In the genomic region with DNA sequence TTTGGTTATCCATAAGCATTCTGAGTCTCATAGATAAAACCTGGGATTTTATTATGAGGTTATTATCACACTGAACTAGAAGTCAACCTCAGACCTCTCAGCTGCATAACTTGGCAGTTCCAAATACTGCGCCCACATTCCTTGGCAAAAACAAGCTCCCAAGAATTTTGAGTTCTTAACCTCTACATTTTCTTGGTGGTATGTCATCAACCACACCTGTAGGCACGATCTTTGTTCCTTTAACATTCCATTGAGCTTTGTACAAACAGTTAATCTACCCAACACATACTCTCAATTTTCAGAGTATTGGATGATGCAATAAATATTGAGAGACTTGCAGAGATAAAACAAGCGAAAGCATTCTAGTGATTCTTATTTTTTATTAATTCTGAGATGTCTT, we compare ENCODE assay signal across 12 cellular contexts.
DNase-seq lines count a peak whose midpoint lies in the region; ATAC-seq, FAIRE-seq and TF ChIP-seq lines count a peak whose summit lies in the region.
"Had no signal": no experiment of that assay in that cellular context is flagged by ENCODE, and none has a peak within 500 bp of the region (broad histone marks: within the 10 kb centered on the region; RNA-seq: fewer than 3 reads in every experiment).

No MANE protein-coding gene starts in this region.

- H4K20me1 ChIP-seq in IMR-90 (ENCODE audit: insufficient read depth, low read length): no peaks in the 10 kb centered on the region

- H3K9me1 ChIP-seq in IMR-90 (ENCODE audit: insufficient read depth, low read length): no peaks in the 10 kb centered on the region; the same call in 1 of the 2 replicates

- CTCF ChIA-PET in AG04449 (lab: Yijun Ruan, JAX): interaction anchor here (0.9 kb wide), 1 partner anchor 9 kb away, joined by 3 read pairs; no protein-coding TSS in a partner anchor
- CTCF ChIA-PET in IMR-90 (lab: Yijun Ruan, JAX): interaction anchor here (0.8 kb wide), 1 partner anchor 25 kb away, joined by 4 read pairs; no protein-coding TSS in a partner anchor

- H3K27ac ChIP-seq in IMR-90 (ENCODE audit: insufficient read depth, low read length): no peak overlapping the region
- H3K27ac ChIP-seq: sigmoid colon had no signal

- no peak overlapping the region for H2AFZ ChIP-seq in IMR-90 (replicated peaks; ENCODE audit: low read length, poor library complexity)

- TF ChIP-seq RAD21 in IMR-90 (IDR thresholded peaks at IDR 0.05; ENCODE audit: low read length): no peak

- H3K4me1 ChIP-seq in IMR-90 (ENCODE audit: control insufficient read depth, insufficient read depth, low read length): no peaks in the 10 kb centered on the region
- H3K4me1 ChIP-seq: sigmoid colon had no signal

- peak; percentile 66 for FAIRE-seq in bronchial epithelial cell (lab: Jason Lieb, UNC)

- no peaks in the 10 kb centered on the region for H3K9me3 ChIP-seq in IMR-90 (ENCODE audit: control insufficient read depth, insufficient read depth, low read length)
- H3K9me3 ChIP-seq: BE2C, sigmoid colon had no signal

- H2AK9ac ChIP-seq in IMR-90 (replicated peaks; ENCODE audit: low read depth, low read length, poor library complexity): no peak overlapping the region

- no peak overlapping the region for H3K4ac ChIP-seq in IMR-90 (ENCODE audit: low read depth, low read length)

- H3K36me3 ChIP-seq in IMR-90 (ENCODE audit: control insufficient read depth, insufficient read depth, low read length) (no peaks in the 10 kb centered on the region), bronchial epithelial cell (ENCODE audit: control insufficient read depth, insufficient read depth, low read length) (no peaks in the 10 kb centered on the region)
- H3K36me3 ChIP-seq: BE2C, sigmoid colon had no signal

- no peak overlapping the region for H3K23ac ChIP-seq in IMR-90 (ENCODE audit: low read depth, low read length)

- TF ChIP-seq CTCF in AG04449 (IDR thresholded peaks at IDR 0.05; ENCODE audit: insufficient read depth, low read length, missing control alignments) (no peak), IMR-90 (conservative IDR thresholded peaks at IDR 0.05; ENCODE audit: low read depth, low read length) (no peak), bronchial epithelial cell (IDR thresholded peaks at IDR 0.05; ENCODE audit: insufficient read depth, low read length, severe bottlenecking) (no peak)

- BruUV-seq in IMR-90 (replicated peaks; lab: Mats Ljungman, UMichigan): no TSS peak

- H3K56ac ChIP-seq in IMR-90 (ENCODE audit: extremely low read depth, insufficient read depth, low read length): no peak overlapping the region

- H4K91ac ChIP-seq in IMR-90 (ENCODE audit: insufficient read depth, low read depth, low read length): no peak overlapping the region

- no CpG with 5 or more reads among the region's 3 CpGs for WGBS in IMR-90 (ENCODE audit: extremely low coverage in 2 of 2, insufficient read length in 1 of 2), 2 experiments

- H3K79me1 ChIP-seq in IMR-90 (ENCODE audit: low read depth in 1 of 2, low read length in 2 of 2): no peaks in the 10 kb centered on the region

- no peak overlapping the region for H2BK15ac ChIP-seq in IMR-90 (ENCODE audit: low read depth, low read length)

- no peak for ATAC-seq in IMR-90 (ENCODE audit: low read depth)

- no peak overlapping the region for H3K4me3 ChIP-seq in AG04449 (ENCODE audit: low read depth, low read length)
- no peak overlapping the region for H3K4me3 ChIP-seq in IMR-90 (ENCODE audit: insufficient read depth, low read depth, low read length)
- no peak overlapping the region for H3K4me3 ChIP-seq in bronchial epithelial cell (ENCODE audit: low read depth, low read length)
- H3K4me3 ChIP-seq: sigmoid colon had no signal

- no peak overlapping the region for H4K8ac ChIP-seq in IMR-90 (ENCODE audit: low read depth in 2 of 2, low read length in 2 of 2)

- in situ Hi-C loops in IMR-90 (cut with MboI; ENCODE audit: low sequenced_read_pairs): no loop called here

- no peak overlapping the region for H2BK120ac ChIP-seq in IMR-90 (ENCODE audit: low read depth, low read length)

- no peak overlapping the region for H3K18ac ChIP-seq in IMR-90 (ENCODE audit: low read depth, low read length)

- no peak overlapping the region for H4K5ac ChIP-seq in IMR-90 (ENCODE audit: low read depth, low read length)

- DNase-seq in AG04449 (ENCODE audit: low read depth, low spot score) (peak; percentile 10), IMR-90 (peak; percentile 64), bronchial epithelial cell (ENCODE audit: low read depth) (peak; percentile 98), lung microvascular endothelial cell (ENCODE audit: low read depth in 2 of 2) (peak; percentile 9 to 89), DMS114 treated with DMSO at 0.1 percent for 48 hours (lab: John Stamatoyannopoulos, UW; ENCODE audit: unreplicated experiment) (no peak), HuH-7.5 (ENCODE audit: low spot score) (no peak), NCI-H748 treated with DMSO at 0.1 percent for 48 hours (lab: John Stamatoyannopoulos, UW) (no peak), germinal center (ENCODE audit: low spot score) (no peak)
- DNase-seq: BE2C, NCI-H2227 treated with DMSO at 0.1 percent for 48 hours, sigmoid colon, T-helper 1 cell had no signal

- no peak overlapping the region for H3K9ac ChIP-seq in IMR-90 (ENCODE audit: low read depth, low read length)

- TF ChIP-seq POLR2A in IMR-90 (IDR thresholded peaks at IDR 0.05; ENCODE audit: low read depth, low read length): no peak

- POLR2A ChIA-PET in AG04449 (lab: Yijun Ruan, JAX) (interaction anchor here (0.6 kb wide), 1 partner anchor 782 kb away, joined by 4 read pairs; no protein-coding TSS in a partner anchor), IMR-90 (lab: Charles Lee; ENCODE audit: unreplicated experiment) (no interaction called here)

- intact Hi-C loops in IMR-90 (cut with micrococcal nuclease): no loop called here

- H2BK20ac ChIP-seq in IMR-90 (ENCODE audit: low read depth, low read length): peak overlapping the region; percentile 50; the same call in 1 of the 2 replicates

- no peaks in the 10 kb centered on the region for H3K27me3 ChIP-seq in IMR-90 (ENCODE audit: control insufficient read depth, insufficient read depth, low read length)
- H3K27me3 ChIP-seq in bronchial epithelial cell (ENCODE audit: control insufficient read depth, insufficient read depth, low read length): no peaks in the 10 kb centered on the region
- H3K27me3 ChIP-seq: BE2C, sigmoid colon had no signal

- dilution Hi-C loops in IMR-90 (cut with HindIII; ENCODE audit: low sequenced_read_pairs, unreplicated experiment): no loop called here

- no peak overlapping the region for H3K4me2 ChIP-seq in IMR-90 (ENCODE audit: low read depth, low read length)

- H3K14ac ChIP-seq in IMR-90 (replicated peaks; ENCODE audit: low read depth, low read length): no peak overlapping the region

- H2AK5ac ChIP-seq in IMR-90 (ENCODE audit: low read depth, low read length): no peak overlapping the region

- no peak overlapping the region for H2BK5ac ChIP-seq in IMR-90 (ENCODE audit: low read depth, low read length, poor library complexity, severe bottlenecking)

TF ChIP-seq in IMR-90, 13 proteins besides CTCF, POLR2A, EP300 and RAD21:
- TF ChIP-seq CEBPB (IDR thresholded peaks at IDR 0.05; ENCODE audit: low read depth, low read length): peak; percentile 87
- TF ChIP-seq SMC3 (IDR thresholded peaks at IDR 0.05; ENCODE audit: low read depth, low read length): no peak
- TF ChIP-seq RFX5 (IDR thresholded peaks at IDR 0.05; ENCODE audit: low read depth, low read length): no peak
- no peak for TF ChIP-seq RCOR1 (IDR thresholded peaks at IDR 0.05; ENCODE audit: insufficient replicate concordance, low read length)
- TF ChIP-seq, protein P1, sequence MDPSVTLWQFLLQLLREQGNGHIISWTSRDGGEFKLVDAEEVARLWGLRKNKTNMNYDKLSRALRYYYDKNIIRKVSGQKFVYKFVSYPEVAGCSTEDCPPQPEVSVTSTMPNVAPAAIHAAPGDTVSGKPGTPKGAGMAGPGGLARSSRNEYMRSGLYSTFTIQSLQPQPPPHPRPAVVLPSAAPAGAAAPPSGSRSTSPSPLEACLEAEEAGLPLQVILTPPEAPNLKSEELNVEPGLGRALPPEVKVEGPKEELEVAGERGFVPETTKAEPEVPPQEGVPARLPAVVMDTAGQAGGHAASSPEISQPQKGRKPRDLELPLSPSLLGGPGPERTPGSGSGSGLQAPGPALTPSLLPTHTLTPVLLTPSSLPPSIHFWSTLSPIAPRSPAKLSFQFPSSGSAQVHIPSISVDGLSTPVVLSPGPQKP (IDR thresholded peaks at IDR 0.05; ENCODE audit: borderline replicate concordance, low read depth, low read length): no peak

Comparison
In these comparisons a context has a peak if more than half of its experiments do, and no peak if none do; other contexts are left out.
1. DNase-seq: peak in AG04449 (single experiment), IMR-90 (single experiment), bronchial epithelial cell (single experiment) and lung microvascular endothelial cell (2 of 2); none in DMS114 treated with DMSO at 0.1 percent for 48 hours (single experiment), HuH-7.5 (single experiment), NCI-H748 treated with DMSO at 0.1 percent for 48 hours (single experiment) and germinal center (single experiment).